In genomic region chr12:46483572-46484395, GRCh38 we compare ENCODE assay signal across 1 cellular context.
A peak's percentile ranks its signal among the peaks of the same experiment; 100 is the strongest.
TF ChIP-seq lines count a peak whose summit lies in the region.

No MANE protein-coding gene starts in this region.

TF ChIP-seq in HepG2, 621 proteins besides CTCF, POLR2A, EP300 and RAD21 (continued from another document and continues in another):
- TF ChIP-seq ZNF281 (CRISPR knock-in tag; IDR thresholded peaks at IDR 0.05; ENCODE audit: borderline replicate concordance) = no peak
- peak; percentile 25; the same call in 1 of the 2 replicates for TF ChIP-seq SKIL (CRISPR knock-in tag; IDR thresholded peaks at IDR 0.05; ENCODE audit: borderline replicate concordance)
- no peak for TF ChIP-seq ZBTB2 (CRISPR knock-in tag; IDR thresholded peaks at IDR 0.05; ENCODE audit: low read depth)
- peak; percentile 67; the same call in 1 of the 2 replicates for TF ChIP-seq SIX1 (CRISPR knock-in tag; IDR thresholded peaks at IDR 0.05; ENCODE audit: borderline replicate concordance)
- TF ChIP-seq YEATS2 (CRISPR knock-in tag; IDR thresholded peaks at IDR 0.05; ENCODE audit: borderline replicate concordance) = no peak
- no peak for TF ChIP-seq ZNF326 (CRISPR knock-in tag; IDR thresholded peaks at IDR 0.05; ENCODE audit: borderline replicate concordance)
- TF ChIP-seq TCF7 (IDR thresholded peaks at IDR 0.05; ENCODE audit: low read depth) = peak; percentile 40
- TF ChIP-seq ZNF609 (CRISPR knock-in tag; IDR thresholded peaks at IDR 0.05; ENCODE audit: borderline replicate concordance) = peak; percentile 42; the same call in 1 of the 2 replicates
- TF ChIP-seq ARID5B (CRISPR knock-in tag; IDR thresholded peaks at IDR 0.05) = peak; percentile 94
- TF ChIP-seq REXO4 (CRISPR knock-in tag; IDR thresholded peaks at IDR 0.05; ENCODE audit: borderline replicate concordance) = no peak
- no peak for TF ChIP-seq ZNF441 (CRISPR knock-in tag; IDR thresholded peaks at IDR 0.05; ENCODE audit: borderline replicate concordance)
- peak; percentile 45; the same call in 1 of the 2 replicates for TF ChIP-seq NR2C2 (CRISPR knock-in tag; IDR thresholded peaks at IDR 0.05; ENCODE audit: borderline replicate concordance)
- TF ChIP-seq CAMTA2 (CRISPR knock-in tag; IDR thresholded peaks at IDR 0.05; ENCODE audit: borderline replicate concordance) = no peak
- TF ChIP-seq MED1 (CRISPR knock-in tag; IDR thresholded peaks at IDR 0.05) = peak; percentile 96
- TF ChIP-seq ZNF451 (CRISPR knock-in tag; IDR thresholded peaks at IDR 0.05) = no peak
- peak; percentile 53; the same call in 1 of the 2 replicates for TF ChIP-seq ZNF644 (CRISPR knock-in tag; IDR thresholded peaks at IDR 0.05; ENCODE audit: low read depth)
- no peak for TF ChIP-seq ZNF615 (CRISPR knock-in tag; IDR thresholded peaks at IDR 0.05; ENCODE audit: borderline replicate concordance)
- TF ChIP-seq ATF2 (CRISPR knock-in tag; IDR thresholded peaks at IDR 0.05) = peak; percentile 76; the same call in 1 of the 2 replicates
- TF ChIP-seq ZNF652 (CRISPR knock-in tag; IDR thresholded peaks at IDR 0.05; ENCODE audit: borderline replicate concordance, low read depth) = no peak; the same call in 1 of the 2 replicates
- no peak for TF ChIP-seq BRD4 (CRISPR knock-in tag; IDR thresholded peaks at IDR 0.05)
- no peak for TF ChIP-seq MEIS2 (CRISPR knock-in tag; IDR thresholded peaks at IDR 0.05)
- TF ChIP-seq ZGPAT (CRISPR knock-in tag; IDR thresholded peaks at IDR 0.05) = peak; percentile 89
- TF ChIP-seq BCL6 (CRISPR knock-in tag; IDR thresholded peaks at IDR 0.05) = peak; percentile 83
- no peak for TF ChIP-seq RNF219 (CRISPR knock-in tag; IDR thresholded peaks at IDR 0.05)
